ENCODE assay signal across 9 cellular contexts in the genomic region with DNA sequence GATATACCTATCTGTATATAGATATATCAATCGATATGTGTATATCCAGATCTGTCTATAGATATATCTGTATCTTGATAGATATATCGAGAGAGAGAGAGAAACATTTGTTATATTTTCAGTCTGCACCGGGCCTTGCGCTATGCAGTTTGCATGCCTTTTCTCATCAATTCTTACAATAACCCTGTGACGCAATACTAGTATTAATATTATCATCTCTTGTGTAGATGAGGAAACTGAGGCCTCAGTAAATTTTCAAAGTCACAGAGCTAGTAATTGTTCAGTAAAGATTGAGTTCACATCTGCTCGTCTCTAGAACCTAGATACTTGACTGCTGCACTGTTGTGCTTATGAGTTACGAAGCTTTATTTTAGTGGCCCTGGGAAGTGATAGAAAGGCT.
"Had no signal": no experiment of that assay in that cellular context is flagged by ENCODE, and none has a peak within 500 bp of the region (broad histone marks: within the 10 kb centered on the region; RNA-seq: fewer than 3 reads in every experiment).

No MANE protein-coding gene starts in this region.

- H3K4me3 ChIP-seq: GM23248, HAP-1 had no signal

- H3K27ac Mint-ChIP-seq: HFFc6 had no signal

- H3K4me2 ChIP-seq: KMS-11 had no signal

- H3K9me3 Mint-ChIP-seq: HFFc6 had no signal

- H3K36me3 ChIP-seq: HAP-1 had no signal

- ATAC-seq: HCT116 had no signal

- H3K27ac ChIP-seq: GM23248, KMS-11 had no signal

- H3K4me3 Mint-ChIP-seq: HFFc6 had no signal

- H2AFZ ChIP-seq: GM23248 had no signal

- H3K9me3 ChIP-seq: HAP-1 had no signal

- FAIRE-seq: HTR-8/SVneo had no signal

- DNase-seq: GOT3, H7, HFFc6, KBM-7 had no signal

- H3K9ac ChIP-seq: GM23248, KMS-11 had no signal
